ENCODE assay signal across 9 cellular contexts in the genomic region with DNA sequence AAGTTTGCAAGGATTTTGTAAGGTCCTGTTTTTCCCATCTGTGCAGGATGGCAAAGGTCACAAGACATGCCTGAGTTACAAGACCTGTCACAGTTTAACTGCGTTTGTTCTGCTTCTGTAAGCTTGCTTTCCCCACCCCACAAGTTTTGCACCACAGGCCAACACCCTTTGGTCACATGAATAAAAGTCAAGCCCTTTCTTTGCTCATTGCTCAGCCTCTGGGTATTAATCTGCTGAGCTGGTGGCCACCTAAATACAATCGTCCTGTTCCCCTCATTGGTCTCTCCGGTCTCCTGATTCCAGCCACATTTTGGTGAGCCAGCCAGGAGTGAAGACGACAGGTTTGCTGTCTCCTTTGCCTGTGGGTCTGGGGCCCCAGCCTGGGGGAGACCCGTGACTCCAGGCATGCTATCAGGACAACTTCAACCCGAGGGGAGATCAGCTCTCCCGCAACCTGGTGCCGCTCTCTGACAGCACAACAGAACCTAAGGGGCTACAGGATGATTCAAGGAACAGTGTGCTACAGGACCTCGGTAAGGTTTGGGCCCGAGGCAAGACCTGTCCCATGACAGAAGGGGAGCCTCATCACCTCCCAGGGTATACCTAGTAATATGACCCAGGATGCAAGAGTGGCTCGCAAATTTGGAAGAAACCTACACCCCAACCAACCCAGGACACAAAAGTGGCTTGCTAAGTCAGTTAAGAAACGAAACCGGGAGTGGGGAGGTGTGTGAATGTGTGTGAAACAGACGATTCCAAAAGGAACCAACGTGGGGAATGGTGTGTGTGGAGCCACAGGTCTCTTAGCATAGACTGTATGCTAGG.
DNase-seq lines count a peak whose midpoint lies in the region; ATAC-seq, FAIRE-seq and TF ChIP-seq lines count a peak whose summit lies in the region.
"Had no signal": no experiment of that assay in that cellular context is flagged by ENCODE, and none has a peak within 500 bp of the region (broad histone marks: within the 10 kb centered on the region; RNA-seq: fewer than 3 reads in every experiment).

No MANE protein-coding gene starts in this region.

- no peaks in the 10 kb centered on the region for H3K9me3 ChIP-seq in neutrophil

- peak overlapping the region; percentile 54 to 62 for H3K4me3 ChIP-seq in neutrophil (ENCODE audit: low read depth in 1 of 2, low read length in 1 of 2)

- peaks cover 9% of the 10 kb centered on the region for H3K36me3 Mint-ChIP-seq in activated naive CD8-positive, alpha-beta T cell treated with anti-CD3 and anti-CD28 coated beads, Interleukin-2, amount 10 ng/mL, durations not matched to agents 7 days and 5 days

- FAIRE-seq in GM19239 (lab: Jason Lieb, UNC): peak; percentile 87

- peaks cover 0 to 67% of the 10 kb centered on the region in 2 experiments for H3K4me1 ChIP-seq in neutrophil (ENCODE audit: control insufficient read depth in 1 of 2, insufficient read depth in 1 of 2, low read depth in 1 of 2, low read length in 1 of 2)

- H3K36me3 ChIP-seq in neutrophil: no peaks in the 10 kb centered on the region

- H3K27ac ChIP-seq in neutrophil: peak overlapping the region; percentile 88

- POLR2A ChIA-PET in activated naive CD8-positive, alpha-beta T cell treated with anti-CD3 and anti-CD28 coated beads, Interleukin-2, amount 10 ng/mL, durations not matched to agents 7 days and 5 days (lab: Charles Lee): interaction anchor here (0.6 to 2.0 kb wide), 3 partner anchors 26 to 68 kb away, joined by 3 to 6 read pairs (median 3); a partner anchor contains a TSS

- no peak for DNase-seq in GM19239 (ENCODE audit: insufficient read length, low spot score)
- peak; percentile 1 for DNase-seq in HT1080 (ENCODE audit: low read depth)
- DNase-seq in activated naive CD8-positive, alpha-beta T cell treated with anti-CD3 and anti-CD28 coated beads, Interleukin-2, amount 10 ng/mL, durations not matched to agents 7 days and 5 days: peak; percentile 37
- no peak for DNase-seq in SK-N-DZ (ENCODE audit: low spot score)
- DNase-seq in GM19238 (ENCODE audit: insufficient read length, low spot score): no peak
- DNase-seq: H7 had no signal

- H3K27me3 ChIP-seq in neutrophil: no peaks in the 10 kb centered on the region

- H3K27ac Mint-ChIP-seq in activated naive CD8-positive, alpha-beta T cell treated with anti-CD3 and anti-CD28 coated beads, Interleukin-2, amount 10 ng/mL, durations not matched to agents 7 days and 5 days: peak overlapping the region; percentile 88

- no peaks in the 10 kb centered on the region for H3K9me3 Mint-ChIP-seq in activated naive CD8-positive, alpha-beta T cell treated with anti-CD3 and anti-CD28 coated beads, Interleukin-2, amount 10 ng/mL, durations not matched to agents 7 days and 5 days

- peaks cover 32% of the 10 kb centered on the region for H3K4me1 Mint-ChIP-seq in activated naive CD8-positive, alpha-beta T cell treated with anti-CD3 and anti-CD28 coated beads, Interleukin-2, amount 10 ng/mL, durations not matched to agents 7 days and 5 days

- peak; percentile 41 for ATAC-seq in activated naive CD8-positive, alpha-beta T cell treated with anti-CD3 and anti-CD28 coated beads, Interleukin-2, amount 10 ng/mL, durations not matched to agents 7 days and 5 days (ENCODE audit: low read depth)
- ATAC-seq in GM21529 (IDR thresholded peaks at IDR 0.05; ENCODE audit: unreplicated experiment) (no peak), esophagus mucosa (no peak)

- TF ChIP-seq CTCF in neutrophil (IDR thresholded peaks at IDR 0.05): no peak

- H3K4me3 Mint-ChIP-seq in activated naive CD8-positive, alpha-beta T cell treated with anti-CD3 and anti-CD28 coated beads, Interleukin-2, amount 10 ng/mL, durations not matched to agents 7 days and 5 days: peak overlapping the region; percentile 88

- H3K27me3 Mint-ChIP-seq in activated naive CD8-positive, alpha-beta T cell treated with anti-CD3 and anti-CD28 coated beads, Interleukin-2, amount 10 ng/mL, durations not matched to agents 7 days and 5 days: no peaks in the 10 kb centered on the region

Comparison
In these comparisons a context has a peak if more than half of its experiments do, and no peak if none do; other contexts are left out.
1. DNase-seq: peak in HT1080 (single experiment) and activated naive CD8-positive, alpha-beta T cell treated with anti-CD3 and anti-CD28 coated beads, Interleukin-2, amount 10 ng/mL, durations not matched to agents 7 days and 5 days (single experiment); none in GM19239 (single experiment), SK-N-DZ (single experiment) and GM19238 (single experiment).